8 cellular contexts compared by ENCODE assay signal in the genomic region with DNA sequence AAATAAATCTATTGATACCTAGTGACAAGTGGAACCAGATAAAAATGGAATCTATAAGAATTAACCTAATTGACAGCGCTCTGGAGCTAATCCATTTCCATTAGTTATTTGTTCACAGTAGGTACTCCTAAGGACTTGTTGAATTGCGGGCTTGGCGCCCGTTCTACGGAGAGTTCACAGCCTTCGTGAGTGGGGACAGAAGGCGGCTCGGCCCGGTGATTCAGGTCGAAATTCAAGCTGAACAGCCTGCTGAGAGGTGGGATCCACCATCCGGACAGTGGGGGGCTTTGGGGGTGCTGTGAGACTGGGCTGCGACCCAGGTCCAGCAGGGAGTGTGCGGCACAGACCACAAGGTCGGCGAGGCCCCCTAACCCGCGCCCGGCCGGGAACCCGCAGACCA. TPM values are rescaled to one million over a fixed set of nuclear protein-coding genes. Genes with fewer than 3 reads are reported as not detected.
DNase-seq lines count a peak whose midpoint lies in the region; ATAC-seq and TF ChIP-seq lines count a peak whose summit lies in the region.

No MANE protein-coding gene starts in this region.

- POLR2A ChIA-PET in A673 (lab: Charles Lee; ENCODE audit: low non-redundant PET): no interaction called here

- no peaks in the 10 kb centered on the region for H3K9me3 Mint-ChIP-seq in stimulated activated memory B cell treated with anti-CD40 and anti-IgM and Interleukin-4, amounts not matched to agents 10 μg/mL and 1 μg/mL and 100 μg/mL, for 72 hours

- H3K4me3 Mint-ChIP-seq in stimulated activated memory B cell treated with anti-CD40 and anti-IgM and Interleukin-4, amounts not matched to agents 10 μg/mL and 1 μg/mL and 100 μg/mL, for 72 hours: peak overlapping the region; percentile 92

- H3K27ac ChIP-seq in A673 (ENCODE audit: low read depth, low read length, poor library complexity, severe bottlenecking): peak overlapping the region; percentile 88
- H3K27ac ChIP-seq in brain microvascular endothelial cell: peak overlapping the region; percentile 89
- H3K27ac ChIP-seq in layer of hippocampus (ENCODE audit: low read depth, low read length): peak overlapping the region; percentile 89

- H3K36me3 Mint-ChIP-seq in stimulated activated memory B cell treated with anti-CD40 and anti-IgM and Interleukin-4, amounts not matched to agents 10 μg/mL and 1 μg/mL and 100 μg/mL, for 72 hours: no peaks in the 10 kb centered on the region

- H3K36me3 ChIP-seq in A673 (ENCODE audit: insufficient read depth, low read length, poor library complexity, severe bottlenecking) (no peaks in the 10 kb centered on the region), brain microvascular endothelial cell (replicated peaks) (no peaks in the 10 kb centered on the region)

- TF ChIP-seq CTCF in A673 (conservative IDR thresholded peaks at IDR 0.05; ENCODE audit: low read depth, low read length) (no peak), brain microvascular endothelial cell (IDR thresholded peaks at IDR 0.05; ENCODE audit: low read depth, low read length, missing control alignments) (no peak), GM20000 (IDR thresholded peaks at IDR 0.05; ENCODE audit: extremely low read depth, missing control alignments) (no peak)

- in situ Hi-C loops in brain microvascular endothelial cell (cut with HindIII; ENCODE audit: low pct_ligation_motif_present, low sequenced_read_pairs): no loop called here

- ATAC-seq in GM19395 (IDR thresholded peaks at IDR 0.05; ENCODE audit: unreplicated experiment): peak; percentile 2
- ATAC-seq in stimulated activated memory B cell treated with anti-CD40 and anti-IgM and Interleukin-4, amounts not matched to agents 10 μg/mL and 1 μg/mL and 100 μg/mL, for 72 hours: no peak
- no peak for ATAC-seq in HG02759 (IDR thresholded peaks at IDR 0.05; ENCODE audit: unreplicated experiment)

- no TSS peak for BruUV-seq in A673 (replicated peaks; lab: Mats Ljungman, UMichigan)

- intact Hi-C loops in A673 (cut with micrococcal nuclease; ENCODE audit: unreplicated experiment): no loop called here

- CTCF ChIA-PET in A673 (lab: Charles Lee): no interaction called here

- H3K27me3 Mint-ChIP-seq in stimulated activated memory B cell treated with anti-CD40 and anti-IgM and Interleukin-4, amounts not matched to agents 10 μg/mL and 1 μg/mL and 100 μg/mL, for 72 hours: no peaks in the 10 kb centered on the region

- H3K27ac Mint-ChIP-seq in stimulated activated memory B cell treated with anti-CD40 and anti-IgM and Interleukin-4, amounts not matched to agents 10 μg/mL and 1 μg/mL and 100 μg/mL, for 72 hours: peak overlapping the region; percentile 94

- H3K27me3 ChIP-seq in A673 (replicated peaks; ENCODE audit: insufficient read depth, low read depth, low read length, poor library complexity): peaks cover 8% of the 10 kb centered on the region
- H3K27me3 ChIP-seq in brain microvascular endothelial cell (replicated peaks): no peaks in the 10 kb centered on the region
- H3K27me3 ChIP-seq in layer of hippocampus (ENCODE audit: control insufficient read depth, insufficient read depth, low read length): no peaks in the 10 kb centered on the region

- peak; percentile 7 for DNase-seq in A673 (ENCODE audit: low spot score)
- peak; percentile 66 for DNase-seq in NCI-H748 (lab: John Stamatoyannopoulos, UW; ENCODE audit: unreplicated experiment)
- DNase-seq in brain microvascular endothelial cell: no peak
- no peak for DNase-seq in GM20000 (ENCODE audit: low spot score)

- H3K4me1 ChIP-seq in A673 (ENCODE audit: insufficient read depth, low read length, poor library complexity, severe bottlenecking): peaks cover 6% of the 10 kb centered on the region

- peaks cover 30% of the 10 kb centered on the region for H3K4me1 Mint-ChIP-seq in stimulated activated memory B cell treated with anti-CD40 and anti-IgM and Interleukin-4, amounts not matched to agents 10 μg/mL and 1 μg/mL and 100 μg/mL, for 72 hours

- H3K9me3 ChIP-seq in A673 (ENCODE audit: low read depth, low read length, poor library complexity, severe bottlenecking): no peaks in the 10 kb centered on the region

- H3K4me3 ChIP-seq in A673 (ENCODE audit: low read depth, low read length, poor library complexity, severe bottlenecking) (peak overlapping the region; percentile 75), brain microvascular endothelial cell (ENCODE audit: low read depth, low read length) (peak overlapping the region; percentile 93)

RNA-seq across cellular contexts. Expression of a gene that starts 0.8 kb away (rescaled TPM):
- 134 and 154 TPM in 2 replicates for total RNA-seq in A673 (2021)

Comparison
In these comparisons a context has a peak if more than half of its experiments do, and no peak if none do; other contexts are left out.
1. DNase-seq: peak in A673 (single experiment) and NCI-H748 (single experiment); none in brain microvascular endothelial cell (single experiment) and GM20000 (single experiment).
2. Peak in every context shown above with its lines, with median percentiles within 50 percentile points of each other: H3K27ac ChIP-seq.